In the genomic region with DNA sequence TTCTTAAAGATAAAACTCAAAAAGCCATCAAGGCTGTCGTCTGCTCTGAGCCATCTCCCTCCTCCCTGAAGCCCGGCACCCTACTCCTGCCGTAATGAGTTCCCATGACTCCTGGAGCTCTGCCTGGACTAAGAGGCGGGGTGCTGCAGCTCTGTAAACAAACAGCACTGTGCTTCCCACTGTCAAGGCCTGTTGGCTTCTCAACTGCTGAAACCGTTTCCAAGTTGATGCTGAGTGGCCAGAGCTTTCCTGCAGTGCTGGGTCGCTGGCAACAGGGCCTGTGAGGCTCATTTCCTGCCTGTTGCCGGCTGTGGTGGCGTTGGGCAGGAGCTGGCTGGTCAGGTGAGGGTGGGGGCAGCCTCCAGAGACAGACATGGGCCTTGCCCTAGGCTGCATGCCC, we compare ENCODE assay signal across 9 cellular contexts. TPM values are rescaled to one million over a fixed set of nuclear protein-coding genes. Genes with fewer than 3 reads are reported as not detected.
DNase-seq lines count a peak whose midpoint lies in the region; ATAC-seq and TF ChIP-seq lines count a peak whose summit lies in the region.
"Had no signal": no experiment of that assay in that cellular context is flagged by ENCODE, and none has a peak within 500 bp of the region (broad histone marks: within the 10 kb centered on the region; RNA-seq: fewer than 3 reads in every experiment).

No MANE protein-coding gene starts in this region.

- H3K27me3 ChIP-seq in GM23338 (ENCODE audit: insufficient read depth) (no peaks in the 10 kb centered on the region), gastrocnemius medialis (no peaks in the 10 kb centered on the region)

- peaks cover 12% of the 10 kb centered on the region for H3K36me3 Mint-ChIP-seq in GM23338 (ENCODE audit: low read depth)

- no peaks in the 10 kb centered on the region for H3K9me2 ChIP-seq in GM23338 (ENCODE audit: insufficient read depth)

- H3K4me1 ChIP-seq in GM23338 (ENCODE audit: insufficient read depth) = peaks cover under 1% of the 10 kb centered on the region; the same call in 1 of the 2 replicates
- peaks cover 82 to 93% of the 10 kb centered on the region in 2 donors for H3K4me1 ChIP-seq in gastrocnemius medialis

- no peak overlapping the region for H3K4me3 Mint-ChIP-seq in GM23338

- intact Hi-C loops in head of caudate nucleus (cut with DNase I) (loop anchor here (10.0 kb wide), 2 partner anchors 60 to 380 kb away; a partner anchor contains a TSS), gastrocnemius medialis (cut with DNase I; ENCODE audit: low total_unique reads) (loop anchor here (5.0 kb wide), 3 partner anchors 93 to 213 kb away; a partner anchor contains a TSS)

- H3K36me3 ChIP-seq in GM23338 (ENCODE audit: insufficient read depth) (no peaks in the 10 kb centered on the region), gastrocnemius medialis (peaks cover 0 to 8% of the 10 kb centered on the region in 2 donors)

- in situ Hi-C loops in gastrocnemius medialis (cut with MboI; ENCODE audit: low sequenced_read_pairs in 4 of 4) = loop anchor here in 3 of 4 donors (5.0 to 25.0 kb wide), 5 partner anchors 53 to 373 kb away; a partner anchor contains a TSS

- 0 out of 2 replicates have a peak overlapping the region, but pooled peaks have one; percentile 52 for H3K27ac Mint-ChIP-seq in GM23338

- DNase-seq in GM23338 (ENCODE audit: low spot score) (no peak), SHP77 (lab: John Stamatoyannopoulos, UW) (peak; percentile 91 to 94), head of caudate nucleus (peak; percentile 53 to 94 (median 84)), gastrocnemius medialis (peak; percentile 89 to 92), CD1c-positive myeloid dendritic cell (ENCODE audit: extremely low spot score) (no peak)

- peak; percentile 33 to 45 for TF ChIP-seq POLR2A in gastrocnemius medialis (IDR thresholded peaks at IDR 0.05)

- peaks cover 5% of the 10 kb centered on the region; the same call in 2 of the 3 replicates for H3K4me1 Mint-ChIP-seq in GM23338

- no peaks in the 10 kb centered on the region for H3K9me3 ChIP-seq in gastrocnemius medialis

- H2AFZ ChIP-seq in GM23338 = no peak overlapping the region

- no peaks in the 10 kb centered on the region for H3K79me2 ChIP-seq in GM23338 (replicated peaks; ENCODE audit: insufficient read depth)

- H3K27ac ChIP-seq in GM23338 (ENCODE audit: low read depth) (0 out of 2 replicates have a peak overlapping the region, but pooled peaks have one; percentile 39), gastrocnemius medialis (peak overlapping the region; percentile 89 to 96 (median 94))
- H3K27ac ChIP-seq: HL-60 had no signal

- TF ChIP-seq CTCF in GM23338 (conservative IDR thresholded peaks at IDR 0.05; ENCODE audit: low read depth in 2 of 2) = no peak
- TF ChIP-seq CTCF in gastrocnemius medialis (IDR thresholded peaks at IDR 0.05 in 4 of 5, conservative IDR thresholded peaks at IDR 0.05 in 1 of 5) = no peak

- no peak for ATAC-seq in GM23338
- ATAC-seq in gastrocnemius medialis = peak; percentile 25 to 55
- no peak for ATAC-seq in HG03571 (IDR thresholded peaks at IDR 0.05; ENCODE audit: unreplicated experiment)
- ATAC-seq in HG03432 (IDR thresholded peaks at IDR 0.05; ENCODE audit: unreplicated experiment) = no peak
- ATAC-seq in HG02840 (IDR thresholded peaks at IDR 0.05; ENCODE audit: low FRiP score, unreplicated experiment) = no peak

- H3K4me2 ChIP-seq in GM23338 = no peak overlapping the region

- 0 out of 2 replicates have a peak, but pooled peaks cover 3% of the 10 kb centered on the region for H3F3A ChIP-seq in GM23338 (replicated peaks; ENCODE audit: low read depth)

- no peaks in the 10 kb centered on the region; the same call in 2 of the 3 replicates for H3K9me3 Mint-ChIP-seq in GM23338

- peaks cover 10% of the 10 kb centered on the region; the same call in 1 of the 2 replicates for H4K20me1 ChIP-seq in GM23338 (replicated peaks; ENCODE audit: insufficient read depth)

- H3K4me3 ChIP-seq in GM23338 = no peak overlapping the region
- no peak overlapping the region for H3K4me3 ChIP-seq in gastrocnemius medialis

- peaks cover 6% of the 10 kb centered on the region for H3K27me3 Mint-ChIP-seq in GM23338 (ENCODE audit: insufficient read depth, low read depth, poor library complexity)

TF ChIP-seq in GM23338, 12 proteins besides CTCF, POLR2A, EP300 and RAD21 (continues in another document):
- no peak for TF ChIP-seq EZH2phosphoT487 (IDR thresholded peaks at IDR 0.05; ENCODE audit: unreplicated experiment)
- TF ChIP-seq ZNF114 (CRISPR knock-in tag; IDR thresholded peaks at IDR 0.05) = no peak
- no peak for TF ChIP-seq POLR2AphosphoS5 (IDR thresholded peaks at IDR 0.05; ENCODE audit: low read depth)
- TF ChIP-seq, protein P1, sequence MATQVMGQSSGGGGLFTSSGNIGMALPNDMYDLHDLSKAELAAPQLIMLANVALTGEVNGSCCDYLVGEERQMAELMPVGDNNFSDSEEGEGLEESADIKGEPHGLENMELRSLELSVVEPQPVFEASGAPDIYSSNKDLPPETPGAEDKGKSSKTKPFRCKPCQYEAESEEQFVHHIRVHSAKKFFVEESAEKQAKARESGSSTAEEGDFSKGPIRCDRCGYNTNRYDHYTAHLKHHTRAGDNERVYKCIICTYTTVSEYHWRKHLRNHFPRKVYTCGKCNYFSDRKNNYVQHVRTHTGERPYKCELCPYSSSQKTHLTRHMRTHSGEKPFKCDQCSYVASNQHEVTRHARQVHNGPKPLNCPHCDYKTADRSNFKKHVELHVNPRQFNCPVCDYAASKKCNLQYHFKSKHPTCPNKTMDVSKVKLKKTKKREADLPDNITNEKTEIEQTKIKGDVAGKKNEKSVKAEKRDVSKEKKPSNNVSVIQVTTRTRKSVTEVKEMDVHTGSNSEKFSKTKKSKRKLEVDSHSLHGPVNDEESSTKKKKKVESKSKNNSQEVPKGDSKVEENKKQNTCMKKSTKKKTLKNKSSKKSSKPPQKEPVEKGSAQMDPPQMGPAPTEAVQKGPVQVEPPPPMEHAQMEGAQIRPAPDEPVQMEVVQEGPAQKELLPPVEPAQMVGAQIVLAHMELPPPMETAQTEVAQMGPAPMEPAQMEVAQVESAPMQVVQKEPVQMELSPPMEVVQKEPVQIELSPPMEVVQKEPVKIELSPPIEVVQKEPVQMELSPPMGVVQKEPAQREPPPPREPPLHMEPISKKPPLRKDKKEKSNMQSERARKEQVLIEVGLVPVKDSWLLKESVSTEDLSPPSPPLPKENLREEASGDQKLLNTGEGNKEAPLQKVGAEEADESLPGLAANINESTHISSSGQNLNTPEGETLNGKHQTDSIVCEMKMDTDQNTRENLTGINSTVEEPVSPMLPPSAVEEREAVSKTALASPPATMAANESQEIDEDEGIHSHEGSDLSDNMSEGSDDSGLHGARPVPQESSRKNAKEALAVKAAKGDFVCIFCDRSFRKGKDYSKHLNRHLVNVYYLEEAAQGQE (IDR thresholded peaks at IDR 0.05; ENCODE audit: unreplicated experiment) = no peak
- TF ChIP-seq EZH2 (IDR thresholded peaks at IDR 0.05; ENCODE audit: low read depth, unreplicated experiment) = no peak
- no peak for TF ChIP-seq NANOG (IDR thresholded peaks at IDR 0.05; ENCODE audit: borderline replicate concordance)
- no peak for TF ChIP-seq JUNB (IDR thresholded peaks at IDR 0.05; ENCODE audit: unreplicated experiment)

RNA-seq across cellular contexts. Expression of a gene that starts 26.7 kb away (rescaled TPM):
- total RNA-seq in GM23338 (2014; rRNA removed; shearing (Covaris generic)) = 199 and 208 TPM in 2 replicates
- 191 and 217 TPM in 2 replicates for polyA plus RNA-seq in GM23338 (2016; fragmentation: Nextera tagmentation; extraction: Ambion mirVana)
- 10 to 100 TPM in 1 of 4 donors, 1 to 10 TPM in 3; 5.1 to 29.1 (median 7.8) TPM for total RNA-seq in gastrocnemius medialis

RNA-seq across cellular contexts. Expression of a gene that starts 45.4 kb away (rescaled TPM):
- 42.8 and 44.4 TPM in 2 replicates for total RNA-seq in GM23338 (2014; rRNA removed; shearing (Covaris generic))
- polyA plus RNA-seq in GM23338 (2016; fragmentation: Nextera tagmentation; extraction: Ambion mirVana) = 47.9 and 52.0 TPM in 2 replicates
- total RNA-seq in gastrocnemius medialis = 10 to 100 TPM; 24.7 to 65.2 (median 44.1) TPM

RNA-seq across cellular contexts. Expression of a gene that starts 57.2 kb away (rescaled TPM):
- total RNA-seq in GM23338 (2014; rRNA removed; shearing (Covaris generic)) = 16.2 and 20.1 TPM in 2 replicates
- polyA plus RNA-seq in GM23338 (2016; fragmentation: Nextera tagmentation; extraction: Ambion mirVana) = 9.1 and 11.3 TPM in 2 replicates
- total RNA-seq in gastrocnemius medialis = 10 to 100 TPM; 21.8 to 30.8 (median 27.3) TPM

Comparison
In these comparisons a context has a peak if more than half of its experiments do, and no peak if none do; other contexts are left out.
1. ATAC-seq: peak in gastrocnemius medialis (2 of 2); none in GM23338 (single experiment), HG03571 (single experiment), HG03432 (single experiment) and HG02840 (single experiment).
2. DNase-seq: peak in SHP77 (2 of 2), head of caudate nucleus (42 of 42) and gastrocnemius medialis (2 of 2); none in GM23338 (single experiment) and CD1c-positive myeloid dendritic cell (single experiment).